In genomic region chr11:7600205-7600775, GRCh38 we compare ENCODE assay signal across 9 cellular contexts.
DNase-seq lines count a peak whose midpoint lies in the region; ATAC-seq and FAIRE-seq lines count a peak whose summit lies in the region.
"Had no signal": no experiment of that assay in that cellular context is flagged by ENCODE, and none has a peak within 500 bp of the region (broad histone marks: within the 10 kb centered on the region; RNA-seq: fewer than 3 reads in every experiment).

No MANE protein-coding gene starts in this region.

- DNase-seq in HTR-8/SVneo (ENCODE audit: insufficient read length, low spot score): peak; percentile 20
- DNase-seq in islet precursor cell: peak; percentile 98
- no peak for DNase-seq in effector CD4-positive, alpha-beta T cell
- no peak for DNase-seq in T-helper 9 cell
- DNase-seq in NCI-H748 treated with DMSO at 0.1 percent for 48 hours (lab: John Stamatoyannopoulos, UW): no peak
- DNase-seq: NCI-H774 had no signal

- FAIRE-seq in HTR-8/SVneo (lab: Jason Lieb, UNC): peak; percentile 72

- no peak for ATAC-seq in GM18502 (IDR thresholded peaks at IDR 0.05; ENCODE audit: poor library complexity, unreplicated experiment)

- H3K27ac ChIP-seq in angular gyrus (ENCODE audit: low read depth, low read length): peak overlapping the region; percentile 84
- peak overlapping the region; percentile 96 for H3K27ac ChIP-seq in temporal lobe (ENCODE audit: low read depth, low read length)

Comparison
In these comparisons a context has a peak if more than half of its experiments do, and no peak if none do; other contexts are left out.
1. DNase-seq: peak in HTR-8/SVneo (single experiment) and islet precursor cell (single experiment); none in effector CD4-positive, alpha-beta T cell (single experiment), T-helper 9 cell (single experiment) and NCI-H748 treated with DMSO at 0.1 percent for 48 hours (single experiment).